ENCODE assay signal across 1 cellular context in genomic region chr12:109863961-109864712, GRCh38.
TF ChIP-seq lines count a peak whose summit lies in the region.

No MANE protein-coding gene starts in this region.

TF ChIP-seq in HepG2, 621 proteins besides CTCF, POLR2A, EP300 and RAD21 (continued from another document and continues in another):
- peak; percentile 54; the same call in 1 of the 2 replicates for TF ChIP-seq AHDC1 (CRISPR knock-in tag; IDR thresholded peaks at IDR 0.05; ENCODE audit: borderline replicate concordance)
- TF ChIP-seq RBAK (CRISPR knock-in tag; IDR thresholded peaks at IDR 0.05), result 0 out of 2 replicates have a peak, but pooled peaks have one; percentile 21
- TF ChIP-seq SMAD1 (CRISPR knock-in tag; IDR thresholded peaks at IDR 0.05; ENCODE audit: borderline replicate concordance, low read depth), result peak; percentile 41; the same call in 1 of the 2 replicates
- peak; percentile 72 for TF ChIP-seq FOSL2 (CRISPR knock-in tag; IDR thresholded peaks at IDR 0.05)
- TF ChIP-seq SOX5 (CRISPR knock-in tag; IDR thresholded peaks at IDR 0.05; ENCODE audit: borderline replicate concordance), result peak; percentile 84
- TF ChIP-seq TARDBP (CRISPR knock-in tag; IDR thresholded peaks at IDR 0.05), result peak; percentile 87
- TF ChIP-seq ZNF883 (CRISPR knock-in tag; IDR thresholded peaks at IDR 0.05; ENCODE audit: not compliant biosample characterization), result peak; percentile 54
- no peak for TF ChIP-seq JARID2 (CRISPR knock-in tag; IDR thresholded peaks at IDR 0.05; ENCODE audit: insufficient replicate concordance)
- peak; percentile 82 for TF ChIP-seq CBX5 (CRISPR knock-in tag; IDR thresholded peaks at IDR 0.05; ENCODE audit: borderline replicate concordance)
- 0 out of 2 replicates have a peak, but pooled peaks have one; percentile 38 for TF ChIP-seq ZFP37 (CRISPR knock-in tag; IDR thresholded peaks at IDR 0.05; ENCODE audit: borderline replicate concordance)
- TF ChIP-seq GATAD2A (CRISPR knock-in tag; IDR thresholded peaks at IDR 0.05), result peak; percentile 98
- TF ChIP-seq ZNF547 (CRISPR knock-in tag; IDR thresholded peaks at IDR 0.05), result peak; percentile 58; the same call in 1 of the 2 replicates
- peak; percentile 46 for TF ChIP-seq ZFY (CRISPR knock-in tag; IDR thresholded peaks at IDR 0.05)
- TF ChIP-seq ZBTB25 (CRISPR knock-in tag; IDR thresholded peaks at IDR 0.05), result peak; percentile 67; the same call in 1 of the 2 replicates
- TF ChIP-seq TRIM22 (IDR thresholded peaks at IDR 0.05), result no peak
- no peak for TF ChIP-seq TMF1 (CRISPR knock-in tag; IDR thresholded peaks at IDR 0.05; ENCODE audit: low read depth)
- peak; percentile 77; the same call in 1 of the 2 replicates for TF ChIP-seq ZNF614 (CRISPR knock-in tag; IDR thresholded peaks at IDR 0.05; ENCODE audit: borderline replicate concordance)
- 0 out of 2 replicates have a peak, but pooled peaks have one; percentile 29 for TF ChIP-seq MXD1 (CRISPR knock-in tag; IDR thresholded peaks at IDR 0.05)
- peak; percentile 71 for TF ChIP-seq SPEN (CRISPR knock-in tag; IDR thresholded peaks at IDR 0.05; ENCODE audit: low read depth)
- peak; percentile 94 for TF ChIP-seq HDAC1 (CRISPR knock-in tag; IDR thresholded peaks at IDR 0.05)
- peak; percentile 90 for TF ChIP-seq MED1 (CRISPR knock-in tag; IDR thresholded peaks at IDR 0.05)
- no peak for TF ChIP-seq FOXA1 (IDR thresholded peaks at IDR 0.05)
- TF ChIP-seq FOXA1 (CRISPR knock-in tag; IDR thresholded peaks at IDR 0.05), result peak; percentile 94
- TF ChIP-seq LCORL (IDR thresholded peaks at IDR 0.05), result no peak
- peak; percentile 84; the same call in 1 of the 2 replicates for TF ChIP-seq LCORL (CRISPR knock-in tag; IDR thresholded peaks at IDR 0.05)
- TF ChIP-seq SSRP1 (CRISPR knock-in tag; IDR thresholded peaks at IDR 0.05), result peak; percentile 65; the same call in 1 of the 2 replicates
- peak; percentile 28; the same call in 1 of the 2 replicates for TF ChIP-seq FOXK2 (IDR thresholded peaks at IDR 0.05)
- peak; percentile 75 for TF ChIP-seq KAT8 (CRISPR knock-in tag; IDR thresholded peaks at IDR 0.05)
- peak; percentile 100 for TF ChIP-seq ZBTB37 (CRISPR knock-in tag; IDR thresholded peaks at IDR 0.05)
- peak; percentile 49; the same call in 1 of the 2 replicates for TF ChIP-seq ZNF878 (CRISPR knock-in tag; IDR thresholded peaks at IDR 0.05)
- no peak for TF ChIP-seq ZNF784 (CRISPR knock-in tag; IDR thresholded peaks at IDR 0.05; ENCODE audit: borderline replicate concordance)
- TF ChIP-seq NONO (IDR thresholded peaks at IDR 0.05), result no peak
- peak; percentile 88 for TF ChIP-seq NONO (CRISPR knock-in tag; conservative IDR thresholded peaks at IDR 0.05)
- peak; percentile 57; the same call in 1 of the 2 replicates for TF ChIP-seq GATAD1 (CRISPR knock-in tag; IDR thresholded peaks at IDR 0.05)
- peak; percentile 47; the same call in 1 of the 2 replicates for TF ChIP-seq GLI4 (CRISPR knock-in tag; IDR thresholded peaks at IDR 0.05; ENCODE audit: borderline replicate concordance)
- TF ChIP-seq NFIC (IDR thresholded peaks at IDR 0.05; ENCODE audit: low read length), result peak; percentile 54
- no peak for TF ChIP-seq LBX2 (CRISPR knock-in tag; IDR thresholded peaks at IDR 0.05; ENCODE audit: borderline replicate concordance)
- peak; percentile 59; the same call in 1 of the 2 replicates for TF ChIP-seq KDM3A (CRISPR knock-in tag; IDR thresholded peaks at IDR 0.05; ENCODE audit: low read depth)
- 0 out of 2 replicates have a peak, but pooled peaks have one; percentile 76 for TF ChIP-seq SP140L (CRISPR knock-in tag; IDR thresholded peaks at IDR 0.05; ENCODE audit: borderline replicate concordance)
- peak; percentile 97 for TF ChIP-seq ZMYM3 (CRISPR knock-in tag; IDR thresholded peaks at IDR 0.05)
- 0 out of 2 replicates have a peak, but pooled peaks have one; percentile 39 for TF ChIP-seq HBP1 (CRISPR knock-in tag; IDR thresholded peaks at IDR 0.05; ENCODE audit: low read depth)
- TF ChIP-seq NAIF1 (CRISPR knock-in tag; IDR thresholded peaks at IDR 0.05; ENCODE audit: borderline replicate concordance), result no peak
- peak; percentile 25; the same call in 1 of the 2 replicates for TF ChIP-seq HOXA5 (CRISPR knock-in tag; IDR thresholded peaks at IDR 0.05)
- no peak; the same call in 1 of the 2 replicates for TF ChIP-seq TAF1 (CRISPR knock-in tag; IDR thresholded peaks at IDR 0.05)
- peak; percentile 92 for TF ChIP-seq ZNF280D (CRISPR knock-in tag; IDR thresholded peaks at IDR 0.05)
- TF ChIP-seq RELA (CRISPR knock-in tag; IDR thresholded peaks at IDR 0.05), result no peak
- 0 out of 2 replicates have a peak, but pooled peaks have one; percentile 30 for TF ChIP-seq SRY (CRISPR knock-in tag; IDR thresholded peaks at IDR 0.05)
- TF ChIP-seq ETS1 (CRISPR knock-in tag; IDR thresholded peaks at IDR 0.05), result no peak
